8 cellular contexts compared by ENCODE assay signal in the genomic region with DNA sequence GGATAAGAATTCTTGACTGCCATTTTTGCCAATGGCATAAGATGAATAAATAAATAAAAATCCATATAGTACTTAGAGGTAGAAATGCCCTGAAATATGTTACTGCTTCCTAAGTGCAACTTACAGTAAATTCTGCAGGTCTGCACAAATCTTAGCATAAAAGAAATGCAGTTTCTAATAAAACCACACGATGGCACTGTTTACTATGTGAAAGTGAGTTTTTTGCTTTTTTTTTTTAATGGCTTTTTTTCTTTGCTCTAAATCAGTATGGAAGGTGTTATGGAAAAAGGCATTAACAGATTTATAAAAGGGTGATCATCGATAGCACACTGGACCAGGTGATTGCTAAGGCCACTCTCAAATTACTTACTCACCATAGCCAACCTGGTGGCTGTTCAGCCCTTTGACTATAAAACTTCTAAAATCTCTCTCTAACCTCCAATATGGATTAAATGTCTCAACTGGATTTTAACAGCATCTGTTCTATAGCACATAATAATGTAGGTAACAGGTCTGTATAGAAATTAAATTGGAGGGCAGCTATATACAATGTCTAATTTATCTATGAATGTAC. TPM values are rescaled to one million over a fixed set of nuclear protein-coding genes. Genes with fewer than 3 reads are reported as not detected.
DNase-seq lines count a peak whose midpoint lies in the region; ATAC-seq, FAIRE-seq and TF ChIP-seq lines count a peak whose summit lies in the region.

No MANE protein-coding gene starts in this region.

- FAIRE-seq in GM12892 (lab: Jason Lieb, UNC) = peak; percentile 53

- TF ChIP-seq POLR2A in GM12892 (IDR thresholded peaks at IDR 0.05; ENCODE audit: low read depth, low read length) = no peak

- in situ Hi-C loops in ACHN (cut with HindIII; ENCODE audit: low pct_ligation_motif_present, low pct_unique_long_range_greater_than_20kb, low sequenced_read_pairs) = no loop called here

- DNase-seq in ACHN (peak; percentile 54), GM12892 (ENCODE audit: insufficient read length) (no peak), NCI-H748 treated with DMSO at 0.1 percent for 48 hours (lab: John Stamatoyannopoulos, UW) (peak; percentile 28), cerebellum (ENCODE audit: low spot score) (peak; percentile 14), midbrain (lab: John Stamatoyannopoulos, UW) (peak; percentile 12), germinal center (ENCODE audit: low spot score) (no peak)

- ATAC-seq in HG02588 (IDR thresholded peaks at IDR 0.05; ENCODE audit: unreplicated experiment) (no peak), GM18498 (IDR thresholded peaks at IDR 0.05; ENCODE audit: unreplicated experiment) (no peak)

RNA-seq across cellular contexts. Expression of gene AHI1, which starts 45.8 kb away (rescaled TPM):
- polyA plus RNA-seq in GM12892 (2012; ENCODE audit: missing spikeins) = 13.5 TPM
- 54.0 TPM for total RNA-seq in cerebellum

Comparison
In these comparisons a context has a peak if more than half of its experiments do, and no peak if none do; other contexts are left out.
1. DNase-seq: peak in ACHN (single experiment), NCI-H748 treated with DMSO at 0.1 percent for 48 hours (single experiment), cerebellum (single experiment) and midbrain (single experiment); none in GM12892 (single experiment) and germinal center (single experiment).